Comparison of ENCODE assay signal across 8 cellular contexts in the genomic region with DNA sequence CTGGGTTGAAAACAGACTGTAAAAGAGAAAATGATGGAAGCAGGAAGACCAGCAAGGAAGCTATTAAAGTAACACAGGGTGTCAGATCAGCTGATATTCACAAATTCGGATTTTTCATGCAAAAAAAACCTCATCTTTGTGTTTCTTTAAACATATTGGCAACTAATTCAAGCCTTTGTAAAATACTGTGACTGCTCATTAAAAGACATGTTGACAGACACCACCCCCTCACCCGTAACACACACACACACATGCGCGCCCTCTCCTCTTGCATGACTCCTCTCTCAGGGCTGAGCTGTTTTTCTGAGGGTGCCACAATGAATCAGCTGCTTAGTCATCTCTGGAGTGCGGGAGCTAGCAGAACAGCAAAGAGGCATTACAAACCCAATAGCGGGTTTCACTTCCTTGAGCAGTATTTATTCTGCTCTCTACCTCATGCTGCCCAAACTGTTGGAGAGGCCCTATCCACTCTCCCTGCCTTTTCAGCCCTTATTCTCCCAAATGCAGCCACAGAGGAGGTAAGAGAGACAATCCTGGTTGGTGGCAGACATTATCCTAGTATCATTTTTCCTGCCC. TPM values are rescaled to one million over a fixed set of nuclear protein-coding genes. Genes with fewer than 3 reads are reported as not detected.
A peak's percentile ranks its signal among the peaks of the same experiment; 100 is the strongest.
DNase-seq lines count a peak whose midpoint lies in the region; ATAC-seq and TF ChIP-seq lines count a peak whose summit lies in the region.

No MANE protein-coding gene starts in this region.

- WGBS in heart right ventricle, 2 donors: 40 to 41% methylated on average over 6 of the region's 6 CpGs

- peaks cover 19% of the 10 kb centered on the region for H3K4me1 ChIP-seq in SJCRH30
- peaks cover 0 to 48% (median 0%) of the 10 kb centered on the region in 9 donors for H3K4me1 ChIP-seq in heart right ventricle
- H3K4me1 ChIP-seq in skeletal muscle satellite cell (ENCODE audit: control insufficient read depth, insufficient read depth, low read length): peaks cover 64% of the 10 kb centered on the region

- H3K27ac ChIP-seq in SJCRH30 (no peak overlapping the region), heart right ventricle (peak overlapping the region in 1 of 10 donors; percentile 78)

- peak; percentile 91 for DNase-seq in DMS153 (lab: John Stamatoyannopoulos, UW)
- peak; percentile 84 for DNase-seq in HT-29 (ENCODE audit: low spot score)
- peak; percentile 60 to 70 for DNase-seq in SJCRH30
- DNase-seq in activated naive CD4-positive, alpha-beta T cell (lab: John Stamatoyannopoulos, UW): peak; percentile 25 to 52 (median 41)
- DNase-seq in heart right ventricle: peak; percentile 24 to 53
- DNase-seq in epidermal melanocyte (ENCODE audit: insufficient read length, low spot score): no peak

- no peak for TF ChIP-seq CTCF in heart right ventricle (IDR thresholded peaks at IDR 0.05)

- H3K36me3 ChIP-seq in SJCRH30: no peaks in the 10 kb centered on the region
- H3K36me3 ChIP-seq in heart right ventricle: no peaks in the 10 kb centered on the region
- H3K36me3 ChIP-seq in skeletal muscle satellite cell (ENCODE audit: insufficient read depth, low read length): no peaks in the 10 kb centered on the region

- H3K9ac ChIP-seq in skeletal muscle satellite cell (ENCODE audit: low read depth, low read length): peak overlapping the region; percentile 75

- ATAC-seq in GM21515 (IDR thresholded peaks at IDR 0.05; ENCODE audit: unreplicated experiment) (peak; percentile 99), heart right ventricle (peak; percentile 58 to 96 (median 77))

- intact Hi-C loops in heart right ventricle (cut with DNase I): no loop called here

- H3K4me3 ChIP-seq in SJCRH30: peak overlapping the region; percentile 9
- no peak overlapping the region for H3K4me3 ChIP-seq in heart right ventricle
- H3K4me3 ChIP-seq in skeletal muscle satellite cell (ENCODE audit: low read length): peak overlapping the region; percentile 45

- H3K27me3 ChIP-seq in SJCRH30 (no peaks in the 10 kb centered on the region), heart right ventricle (peaks cover 0 to 11% (median 0%) of the 10 kb centered on the region in 7 donors), skeletal muscle satellite cell (ENCODE audit: control insufficient read depth, insufficient read depth, low read length) (no peaks in the 10 kb centered on the region)

- H3K4me2 ChIP-seq in skeletal muscle satellite cell (ENCODE audit: low read length): peak overlapping the region; percentile 76

- H3K9me3 ChIP-seq in SJCRH30 (replicated peaks) (no peaks in the 10 kb centered on the region), heart right ventricle (no peaks in the 10 kb centered on the region), skeletal muscle satellite cell (replicated peaks; ENCODE audit: low read length) (no peaks in the 10 kb centered on the region)

RNA-seq across cellular contexts. Expression of a gene that starts 35.8 kb away (rescaled TPM):
- 0.29 and 0.41 TPM in 2 replicates for total RNA-seq in HT-29 (2014; rRNA removed; shearing (Covaris generic))
- 14.5 and 18.0 TPM in 2 replicates for total RNA-seq in SJCRH30 (2014; rRNA removed; shearing (Covaris generic))
- 100 to 1,000 TPM in 5 of 10 donors, 10 to 100 TPM in 5; 38.6 to 223 (median 99.3) TPM for total RNA-seq in heart right ventricle
- 10 to 100 TPM; 19.8 to 28.7 TPM for polyA plus RNA-seq in heart right ventricle
- total RNA-seq in skeletal muscle satellite cell (2012; rRNA removed): 232 and 249 TPM in 2 replicates

Comparison
In these comparisons a context has a peak if more than half of its experiments do, and no peak if none do; other contexts are left out.
1. H3K4me3 ChIP-seq: peak in SJCRH30 (single experiment) and skeletal muscle satellite cell (single experiment); none in heart right ventricle (0 of 10).
2. RNA of a gene that starts 35.8 kb away (total RNA-seq): 38.6 to 223 TPM in heart right ventricle and 14.5 to 18.0 TPM in SJCRH30; 0.29 to 0.41 TPM in HT-29; every median in the first group is over 10 times any median in the second.